In genomic region chr12:92538970-92539749, GRCh38 we compare ENCODE assay signal across 8 cellular contexts.
DNase-seq lines count a peak whose midpoint lies in the region; ATAC-seq, FAIRE-seq and TF ChIP-seq lines count a peak whose summit lies in the region.

No MANE protein-coding gene starts in this region.

- DNase-seq in GM18507 (ENCODE audit: extremely low spot score, insufficient read length, low read depth), result no peak
- DNase-seq in colonic mucosa, result no peak
- DNase-seq in omental fat pad (ENCODE audit: low spot score), result no peak
- no peak for DNase-seq in putamen (ENCODE audit: low spot score)
- no peak for DNase-seq in posterior cingulate gyrus
- no peak for DNase-seq in cerebellum (ENCODE audit: low spot score)

- H3K9me2 ChIP-seq in OCI-LY1 (ENCODE audit: low read depth, low read length), result no peaks in the 10 kb centered on the region

- H3F3A ChIP-seq in OCI-LY1 (ENCODE audit: insufficient read depth, low read length), result no peaks in the 10 kb centered on the region; the same call in 1 of the 2 replicates

- peak overlapping the region; percentile 25; the same call in 1 of the 2 replicates for H2AFZ ChIP-seq in OCI-LY1 (ENCODE audit: low read length)

- intact Hi-C loops in colonic mucosa (cut with DNase I), result no loop called here
- intact Hi-C loops in posterior cingulate gyrus (cut with DNase I), result no loop called here

- ATAC-seq in HG02588 (IDR thresholded peaks at IDR 0.05; ENCODE audit: unreplicated experiment) (peak; percentile 43), omental fat pad (ENCODE audit: low FRiP score) (peak; percentile 34)

- H3K27ac ChIP-seq in OCI-LY1 (ENCODE audit: low read depth, low read length, poor library complexity, severe bottlenecking) (peak overlapping the region; percentile 45), colonic mucosa (peak overlapping the region; percentile 29)

- no peaks in the 10 kb centered on the region for H3K9me3 ChIP-seq in OCI-LY1 (ENCODE audit: low read length)
- no peaks in the 10 kb centered on the region for H3K9me3 ChIP-seq in colonic mucosa

- H3K36me3 ChIP-seq in OCI-LY1 (ENCODE audit: insufficient read depth, low read length) (no peaks in the 10 kb centered on the region), colonic mucosa (no peaks in the 10 kb centered on the region)

- peaks cover 40% of the 10 kb centered on the region for H3K4me1 ChIP-seq in OCI-LY1 (ENCODE audit: insufficient read depth, low read length, severe bottlenecking)
- H3K4me1 ChIP-seq in colonic mucosa, result peaks cover 5% of the 10 kb centered on the region

- no peaks in the 10 kb centered on the region for H3K27me3 ChIP-seq in OCI-LY1 (ENCODE audit: insufficient read depth, low read length)
- H3K27me3 ChIP-seq in colonic mucosa, result no peaks in the 10 kb centered on the region

- no peak overlapping the region for H3K4me2 ChIP-seq in OCI-LY1 (ENCODE audit: low read length)

- H3K9ac ChIP-seq in OCI-LY1 (ENCODE audit: low read length) (no peak overlapping the region), colonic mucosa (ENCODE audit: low read depth in 2 of 2, low read length in 2 of 2) (no peak overlapping the region)

- H3K79me2 ChIP-seq in OCI-LY1 (ENCODE audit: insufficient read depth, low read length), result no peaks in the 10 kb centered on the region

- peak; percentile 87 for FAIRE-seq in GM18507 (lab: Jason Lieb, UNC)

- no peak for TF ChIP-seq CTCF in OCI-LY1 (IDR thresholded peaks at IDR 0.05; ENCODE audit: low read length)
- TF ChIP-seq CTCF in colonic mucosa (IDR thresholded peaks at IDR 0.05), result no peak
- no peak for TF ChIP-seq CTCF in omental fat pad (IDR thresholded peaks at IDR 0.05)

- no peaks in the 10 kb centered on the region for H4K20me1 ChIP-seq in OCI-LY1 (ENCODE audit: insufficient read depth, low read length)

- H3K4me3 ChIP-seq in OCI-LY1 (ENCODE audit: low read depth, low read length, poor library complexity, severe bottlenecking), result no peak overlapping the region
- H3K4me3 ChIP-seq in colonic mucosa, result no peak overlapping the region
